Comparison of ENCODE assay signal across 29 cellular contexts in the genomic region with DNA sequence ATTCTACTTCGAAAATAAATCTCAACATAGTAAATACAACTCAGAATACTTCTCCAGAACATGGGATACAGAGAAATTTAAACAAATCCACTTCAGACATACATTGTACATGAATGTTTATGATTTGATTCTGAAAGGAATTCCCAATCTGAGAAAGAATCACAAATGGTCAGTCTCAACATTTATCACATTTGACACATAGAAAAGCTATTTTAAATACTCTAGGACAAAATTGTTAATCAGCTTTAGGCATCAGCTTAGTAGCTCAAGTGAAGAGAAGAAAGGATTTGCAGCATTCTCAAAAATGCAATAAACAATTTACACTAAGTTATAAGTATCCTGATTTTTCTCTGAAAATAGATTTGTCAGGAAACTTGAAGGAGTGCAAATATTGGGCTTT.
"Had no signal": no experiment of that assay in that cellular context is flagged by ENCODE, and none has a peak within 500 bp of the region (broad histone marks: within the 10 kb centered on the region; RNA-seq: fewer than 3 reads in every experiment).

No MANE protein-coding gene starts in this region.

- ATAC-seq: activated CD8-positive, alpha-beta T cell treated with anti-CD3 and anti-CD28 coated beads for 36 hours; activated naive CD4-positive, alpha-beta T cell treated with anti-CD3 and anti-CD28 coated beads, Interleukin-2, amount 50 U/mL, for 72 hours; activated T-cell treated with anti-CD3 and anti-CD28 coated beads, Interleukin-2, amount 50 U/mL, for 4 hours; activated T-cell treated with anti-CD3 and anti-CD28 coated beads, Interleukin-2, amount 50 U/mL, for 72 hours; activated T-helper 17 cell treated with anti-CD3 and anti-CD28 coated beads, Interleukin-2, amount 50 U/mL, for 72 hours had no signal

- H3K4me3 ChIP-seq: breast epithelium had no signal

- H3K9me3 ChIP-seq: breast epithelium had no signal

- DNase-seq: activated B cell treated with CpG ODN at 0.5 μM for 24 hours; activated CD4-positive, alpha-beta memory T cell treated with anti-CD3 and anti-CD28 coated beads for 36 hours; activated CD4-positive, alpha-beta T cell treated with anti-CD3 and anti-CD28 coated beads for 4 hours; activated CD4-positive, alpha-beta T cell treated with anti-CD3 and anti-CD28 coated beads, Interleukin-2, amount 10 ng/mL, durations not matched to agents 24 days and 14 days; activated CD4-positive, alpha-beta T cell treated with anti-CD3 and anti-CD28 coated beads, Interleukin-2, amount 50 U/mL, for 1 hour; activated CD4-positive, alpha-beta T cell treated with anti-CD3 and anti-CD28 coated beads, Interleukin-2, amount 50 U/mL, for 4 hours; activated CD4-positive, CD25-positive, alpha-beta regulatory T cell treated with anti-CD3 and anti-CD28 coated beads, Interleukin-2, amount 50 U/mL, for 72 hours; activated CD8-positive, alpha-beta memory T cell treated with anti-CD3 and anti-CD28 coated beads, Interleukin-2, amount 50 U/mL, for 4 hours; activated CD8-positive, alpha-beta T cell treated with anti-CD3 and anti-CD28 coated beads for 36 hours; activated effector memory CD4-positive, alpha-beta T cell treated with anti-CD3 and anti-CD28 coated beads, Interleukin-2, amount 50 U/mL, for 16 hours; activated gamma-delta T cell treated with Interleukin-2 at 50 U/mL for 16 hours; activated naive CD4-positive, alpha-beta T cell; activated naive CD4-positive, alpha-beta T cell treated with anti-CD3 and anti-CD28 coated beads for 36 hours; activated naive CD4-positive, alpha-beta T cell treated with anti-CD3 and anti-CD28 coated beads, Interleukin-2, amount 50 U/mL, for 16 hours; activated naive CD8-positive, alpha-beta T cell treated with anti-CD3 and anti-CD28 coated beads for 36 hours; activated T-cell treated with anti-CD3 and anti-CD28 coated beads for 4 hours; activated T-cell treated with anti-CD3 and anti-CD28 coated beads, Interleukin-2, amount 50 U/mL, for 1 hour; activated T-cell treated with anti-CD3 and anti-CD28 coated beads, Interleukin-2, amount 50 U/mL, for 4 hours; activated T-cell treated with anti-CD3 and anti-CD28 coated beads, Interleukin-2, amount 50 U/mL, for 72 hours; amniotic stem cell; caudate nucleus; cerebellar nuclear complex; T-helper 1 cell; T-helper 2 cell; T-helper 9 cell had no signal

- H3K4me1 ChIP-seq: breast epithelium had no signal

- H3K36me3 ChIP-seq: breast epithelium had no signal

- H3K27me3 ChIP-seq: breast epithelium had no signal

- H3K27ac ChIP-seq: breast epithelium, VCaP had no signal
